9 cellular contexts compared by ENCODE assay signal in the genomic region with DNA sequence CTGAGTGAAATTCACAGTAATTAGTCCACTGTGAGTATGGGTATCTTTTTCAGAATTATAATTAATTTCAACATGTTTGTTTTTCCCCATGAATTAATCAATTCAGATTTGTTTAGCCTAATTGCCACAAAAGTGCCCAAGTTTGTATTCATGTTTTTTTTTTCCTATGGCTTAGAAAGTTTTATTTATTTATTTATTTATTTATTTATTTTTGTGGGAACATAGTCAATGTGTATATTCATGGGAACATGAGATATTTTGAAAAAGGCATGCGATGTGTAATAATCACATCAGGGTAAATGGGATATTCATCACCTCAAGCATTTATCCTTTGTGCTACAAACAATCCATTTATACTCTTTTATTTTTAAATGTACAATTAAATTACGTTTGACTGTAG.
"Had no signal": no experiment of that assay in that cellular context is flagged by ENCODE, and none has a peak within 500 bp of the region (broad histone marks: within the 10 kb centered on the region; RNA-seq: fewer than 3 reads in every experiment).

No MANE protein-coding gene starts in this region.

- H3K4me3 ChIP-seq: GM23248, HAP-1, K562 had no signal

- FAIRE-seq: HTR-8/SVneo, K562 had no signal

- H3K9ac ChIP-seq: GM23248 had no signal

- H3K27ac ChIP-seq: GM23248 had no signal

- DNase-seq: GM23248, GOT3, H7, IMR-90, KG1 had no signal

- H3K36me3 ChIP-seq: HAP-1 had no signal

- H3K9me3 ChIP-seq: HAP-1 had no signal

- ATAC-seq: HCT116, K562 had no signal
